Comparison of ENCODE assay signal across 26 cellular contexts in the genomic region with DNA sequence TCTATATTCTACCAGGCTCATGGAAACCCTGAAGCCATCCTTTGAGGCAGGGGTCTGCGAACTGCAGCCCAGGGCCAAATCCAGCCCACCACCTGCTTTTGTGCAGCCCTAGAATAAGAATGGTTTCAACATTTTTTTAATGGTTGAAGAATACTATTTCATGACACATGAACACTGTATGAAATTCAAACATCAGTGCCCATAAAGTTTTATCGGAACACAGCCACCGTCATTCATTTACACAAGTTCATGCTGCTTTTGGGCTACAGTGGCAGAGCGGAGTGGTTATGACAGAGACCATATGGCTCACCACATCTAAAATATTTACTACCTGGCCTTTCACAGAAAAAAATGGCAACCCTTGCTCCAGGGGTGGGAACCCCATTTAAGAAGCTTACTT.
"Had no signal": no experiment of that assay in that cellular context is flagged by ENCODE, and none has a peak within 500 bp of the region (broad histone marks: within the 10 kb centered on the region; RNA-seq: fewer than 3 reads in every experiment).

No MANE protein-coding gene starts in this region.

- H3K27me3 Mint-ChIP-seq: activated naive CD4-positive, alpha-beta T cell treated with anti-CD3 and anti-CD28 coated beads, Interleukin-2, amount 10 ng/mL, durations not matched to agents 7 days and 5 days; effector memory CD8-positive, alpha-beta T cell; naive B cell; stimulated activated memory B cell treated with anti-CD40 and anti-IgM and Interleukin-4, amounts not matched to agents 10 μg/mL and 1 μg/mL and 100 μg/mL, for 72 hours; stimulated activated naive CD8-positive, alpha-beta T cell treated with anti-CD3 and anti-CD28 coated beads, Interleukin-15, amount 100 ng/mL, for 72 hours had no signal

- H3K9me3 Mint-ChIP-seq: activated naive CD4-positive, alpha-beta T cell treated with anti-CD3 and anti-CD28 coated beads, Interleukin-2, amount 10 ng/mL, durations not matched to agents 7 days and 5 days; effector memory CD8-positive, alpha-beta T cell; mesothelial cell of epicardium; naive B cell; nephron progenitor cell; stimulated activated memory B cell treated with anti-CD40 and anti-IgM and Interleukin-4, amounts not matched to agents 10 μg/mL and 1 μg/mL and 100 μg/mL, for 72 hours; stimulated activated naive CD8-positive, alpha-beta T cell treated with anti-CD3 and anti-CD28 coated beads, Interleukin-15, amount 100 ng/mL, for 72 hours had no signal

- H3K36me3 Mint-ChIP-seq: activated naive CD4-positive, alpha-beta T cell treated with anti-CD3 and anti-CD28 coated beads, Interleukin-2, amount 10 ng/mL, durations not matched to agents 7 days and 5 days; mesothelial cell of epicardium had no signal

- H3K4me1 Mint-ChIP-seq: naive B cell; stimulated activated memory B cell treated with anti-CD40 and anti-IgM and Interleukin-4, amounts not matched to agents 10 μg/mL and 1 μg/mL and 100 μg/mL, for 72 hours; stimulated activated naive CD8-positive, alpha-beta T cell treated with anti-CD3 and anti-CD28 coated beads, Interleukin-15, amount 100 ng/mL, for 72 hours had no signal

- DNase-seq: activated CD4-positive, alpha-beta T cell treated with anti-CD3 and anti-CD28 coated beads for 48 hours; activated CD4-positive, alpha-beta T cell treated with anti-CD3 and anti-CD28 coated beads, Interleukin-2, amount 50 U/mL, for 48 hours; activated CD8-positive, alpha-beta memory T cell treated with anti-CD3 and anti-CD28 coated beads for 24 hours; activated gamma-delta T cell; activated naive CD4-positive, alpha-beta T cell treated with anti-CD3 and anti-CD28 coated beads, Interleukin-2, amount 10 ng/mL, durations not matched to agents 7 days and 5 days; amniotic stem cell; brain microvascular endothelial cell; effector memory CD8-positive, alpha-beta T cell; foreskin melanocyte; heart right ventricle; left ventricle myocardium inferior; naive B cell; nephron progenitor cell; stimulated activated CD4-positive, alpha-beta T cell treated with anti-CD3 and anti-CD28 coated beads, Interleukin-1b, Interleukin-23, amount 100 ng/mL, for 48 hours; stimulated activated CD4-positive, alpha-beta T cell treated with anti-CD3 and anti-CD28 coated beads, Interleukin-4, amount 100 ng/mL, for 4 hours; stimulated activated CD8-positive, alpha-beta memory T cell treated with anti-CD3 and anti-CD28 coated beads, Interleukin-4, amount 100 ng/mL, for 48 hours; stimulated activated naive CD8-positive, alpha-beta T cell treated with anti-CD3 and anti-CD28 coated beads, Interleukin-15, amount 100 ng/mL, for 72 hours; substantia nigra had no signal

- H3K4me3 Mint-ChIP-seq: activated naive CD4-positive, alpha-beta T cell treated with anti-CD3 and anti-CD28 coated beads, Interleukin-2, amount 10 ng/mL, durations not matched to agents 7 days and 5 days; effector memory CD8-positive, alpha-beta T cell; mesothelial cell of epicardium; naive B cell; nephron progenitor cell; stimulated activated memory B cell treated with anti-CD40 and anti-IgM and Interleukin-4, amounts not matched to agents 10 μg/mL and 1 μg/mL and 100 μg/mL, for 72 hours; stimulated activated naive CD8-positive, alpha-beta T cell treated with anti-CD3 and anti-CD28 coated beads, Interleukin-15, amount 100 ng/mL, for 72 hours had no signal

- H3K9me3 ChIP-seq: heart right ventricle, left ventricle myocardium inferior, neutrophil, upper lobe of left lung, vagina had no signal

- H3K4me3 ChIP-seq: coronary artery, heart right ventricle, left ventricle myocardium inferior, skin epidermis, upper lobe of left lung, vagina had no signal

- H3K27me3 ChIP-seq: brain microvascular endothelial cell, heart right ventricle, neutrophil, upper lobe of left lung, vagina had no signal

- H3K27ac ChIP-seq: heart right ventricle, left ventricle myocardium inferior, neutrophil, vagina, VCaP had no signal

- H3K27ac Mint-ChIP-seq: activated naive CD4-positive, alpha-beta T cell treated with anti-CD3 and anti-CD28 coated beads, Interleukin-2, amount 10 ng/mL, durations not matched to agents 7 days and 5 days; mesothelial cell of epicardium; nephron progenitor cell; stimulated activated memory B cell treated with anti-CD40 and anti-IgM and Interleukin-4, amounts not matched to agents 10 μg/mL and 1 μg/mL and 100 μg/mL, for 72 hours had no signal

- H3K36me3 ChIP-seq: brain microvascular endothelial cell, left ventricle myocardium inferior, neutrophil, vagina had no signal
